ENCODE assay signal across 9 cellular contexts in the genomic region with DNA sequence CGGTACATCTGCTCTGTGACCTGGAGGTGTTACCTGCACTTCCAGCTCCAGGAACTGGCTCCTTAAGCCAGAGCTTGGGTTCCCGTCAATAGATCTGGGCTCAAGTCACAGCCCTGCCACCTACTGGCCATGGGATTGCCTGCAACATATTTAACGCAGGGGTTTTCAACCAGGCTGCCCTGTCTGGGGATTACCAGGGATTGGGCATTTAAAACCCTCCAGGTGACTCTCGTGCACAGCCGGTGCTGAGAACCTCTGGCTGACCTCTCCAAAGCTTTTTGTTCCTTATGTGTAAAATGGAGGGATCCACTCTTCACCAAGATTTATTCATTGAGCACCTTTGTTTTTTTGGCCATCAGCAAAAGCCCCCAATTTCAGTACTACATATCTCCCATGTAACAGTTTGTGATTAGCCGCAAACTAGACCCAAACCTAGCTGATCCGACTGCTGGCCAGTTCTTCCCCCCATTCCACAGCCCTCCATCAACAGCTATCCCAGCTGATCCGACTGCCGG.
DNase-seq lines count a peak whose midpoint lies in the region; ATAC-seq, FAIRE-seq and TF ChIP-seq lines count a peak whose summit lies in the region.
"Had no signal": no experiment of that assay in that cellular context is flagged by ENCODE, and none has a peak within 500 bp of the region (broad histone marks: within the 10 kb centered on the region; RNA-seq: fewer than 3 reads in every experiment).

No MANE protein-coding gene starts in this region.

- DNase-seq in DND-41 (peak; percentile 74), KBM-7 (peak; percentile 73), RCC 7860 (ENCODE audit: low spot score) (peak; percentile 45), fibroblast of the conjunctiva (ENCODE audit: low read depth) (peak; percentile 62), stromal cell of bone marrow (ENCODE audit: low read depth) (peak; percentile 48)
- DNase-seq in activated T-helper 1 cell treated with anti-CD3 and anti-CD28 coated beads, Interleukin-2, amount 50 U/mL, for 16 hours (ENCODE audit: low read depth in 1 of 2, low spot score in 1 of 2) = peak; percentile 43 to 50

- no peaks in the 10 kb centered on the region for H4K20me1 ChIP-seq in DND-41 (ENCODE audit: insufficient read depth, low read length)

- 0 out of 2 replicates have a peak overlapping the region, but pooled peaks have one; percentile 21 for H2AFZ ChIP-seq in DND-41 (ENCODE audit: low read depth, low read length)

- H3K36me3 ChIP-seq in DND-41 (ENCODE audit: insufficient read depth, low read length) = no peaks in the 10 kb centered on the region
- H3K36me3 ChIP-seq in neutrophil = no peaks in the 10 kb centered on the region

- no peak overlapping the region for H3K9ac ChIP-seq in DND-41 (ENCODE audit: low read depth, low read length)

- no peak overlapping the region for H3K27ac ChIP-seq in DND-41 (ENCODE audit: low read length)
- no peak overlapping the region for H3K27ac ChIP-seq in neutrophil

- ATAC-seq in DND-41 (ENCODE audit: insufficient read depth, low read depth) = peak; percentile 97
- ATAC-seq in GM21529 (IDR thresholded peaks at IDR 0.05; ENCODE audit: unreplicated experiment) = peak; percentile 94

- H3K4me3 ChIP-seq in DND-41 (ENCODE audit: low read depth in 1 of 2, low read length in 2 of 2) = no peak overlapping the region
- H3K4me3 ChIP-seq in neutrophil (ENCODE audit: low read depth in 1 of 2, low read length in 1 of 2) = no peak overlapping the region

- H3K4me1 ChIP-seq in DND-41 (ENCODE audit: insufficient read depth, low read length) = 0 out of 2 replicates have a peak, but pooled peaks cover 2% of the 10 kb centered on the region
- peaks cover 11 to 18% of the 10 kb centered on the region in 2 experiments for H3K4me1 ChIP-seq in neutrophil (ENCODE audit: control insufficient read depth in 1 of 2, insufficient read depth in 1 of 2, low read depth in 1 of 2, low read length in 1 of 2)

- no peaks in the 10 kb centered on the region for H3K79me2 ChIP-seq in DND-41 (ENCODE audit: insufficient read depth, low read length)

- H3K27me3 ChIP-seq in DND-41 (ENCODE audit: insufficient read depth, low read length, poor library complexity) (peaks cover 10% of the 10 kb centered on the region), neutrophil (peaks cover 13% of the 10 kb centered on the region)

- FAIRE-seq in RCC 7860 (lab: Jason Lieb, UNC) = no peak
- FAIRE-seq: islet of Langerhans had no signal

- TF ChIP-seq CTCF in DND-41 (IDR thresholded peaks at IDR 0.05; ENCODE audit: borderline replicate concordance, extremely low read depth, low read length, poor library complexity, severe bottlenecking) (peak; percentile 95), neutrophil (IDR thresholded peaks at IDR 0.05) (peak; percentile 82)

- H3K9me3 ChIP-seq in DND-41 (ENCODE audit: insufficient read depth, low read length, severe bottlenecking) (no peaks in the 10 kb centered on the region), neutrophil (no peaks in the 10 kb centered on the region)

- H3K4me2 ChIP-seq in DND-41 (ENCODE audit: insufficient read depth, low read length) = no peak overlapping the region

- in situ Hi-C loops in KBM-7 (cut with MboI; ENCODE audit: low pct_unique_long_range_greater_than_20kb, low sequenced_read_pairs) = loop anchor here (25.0 kb wide), 1 partner anchor 191 kb away; no protein-coding TSS in a partner anchor
